In genomic region chr1:115040501-115040900, GRCh38 we compare ENCODE assay signal across 1 cellular context.
TF ChIP-seq lines count a peak whose summit lies in the region.

No MANE protein-coding gene starts in this region.

TF ChIP-seq in HepG2, 621 proteins besides CTCF, POLR2A, EP300 and RAD21:
- TF ChIP-seq STAG1 (CRISPR knock-in tag; IDR thresholded peaks at IDR 0.05) (0 out of 2 replicates have a peak, but pooled peaks have one; percentile 8), YEATS2 (CRISPR knock-in tag; IDR thresholded peaks at IDR 0.05; ENCODE audit: borderline replicate concordance) (no peak)
